In the genomic region with DNA sequence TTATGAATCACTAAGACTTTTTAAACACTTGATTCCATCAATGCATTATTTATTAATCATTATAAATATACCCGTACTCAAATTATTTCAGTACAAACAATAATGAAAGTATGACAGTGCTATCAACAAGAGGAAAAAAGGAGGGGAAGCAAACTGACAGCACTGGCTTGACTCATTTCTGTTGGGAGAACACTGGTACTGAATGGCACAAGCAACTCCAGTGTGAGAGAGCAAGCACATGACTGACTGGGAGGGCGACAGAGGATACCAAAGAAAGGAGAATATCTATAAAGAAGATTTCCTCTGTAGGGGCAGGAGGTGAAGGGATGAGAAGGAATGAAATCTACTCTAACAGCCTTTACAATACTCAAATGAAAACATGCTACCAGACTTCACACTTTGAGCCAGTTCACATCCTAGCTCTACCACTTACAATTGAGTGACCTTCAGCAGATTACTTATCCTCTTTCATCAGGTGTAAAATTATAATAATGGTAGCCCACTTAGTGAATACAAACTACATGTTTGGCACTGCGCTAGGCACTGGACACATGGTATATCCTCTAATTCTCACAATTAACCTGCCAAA, we compare ENCODE assay signal across 2 cellular contexts.
TF ChIP-seq lines count a peak whose summit lies in the region.

No MANE protein-coding gene starts in this region.

TF ChIP-seq in HEK293, 187 proteins besides CTCF, POLR2A, EP300 and RAD21:
- TF ChIP-seq ZNF76 (tag by site-specific recombination; IDR thresholded peaks at IDR 0.05; ENCODE audit: borderline replicate concordance, low read depth) (no peak), ZNF221 (tag by site-specific recombination; IDR thresholded peaks at IDR 0.05; ENCODE audit: borderline replicate concordance) (no peak), GLIS1 (tag by site-specific recombination; IDR thresholded peaks at IDR 0.05) (no peak), ZNF664 (tag by site-specific recombination; IDR thresholded peaks at IDR 0.05) (no peak)
- TF ChIP-seq, protein P1, sequence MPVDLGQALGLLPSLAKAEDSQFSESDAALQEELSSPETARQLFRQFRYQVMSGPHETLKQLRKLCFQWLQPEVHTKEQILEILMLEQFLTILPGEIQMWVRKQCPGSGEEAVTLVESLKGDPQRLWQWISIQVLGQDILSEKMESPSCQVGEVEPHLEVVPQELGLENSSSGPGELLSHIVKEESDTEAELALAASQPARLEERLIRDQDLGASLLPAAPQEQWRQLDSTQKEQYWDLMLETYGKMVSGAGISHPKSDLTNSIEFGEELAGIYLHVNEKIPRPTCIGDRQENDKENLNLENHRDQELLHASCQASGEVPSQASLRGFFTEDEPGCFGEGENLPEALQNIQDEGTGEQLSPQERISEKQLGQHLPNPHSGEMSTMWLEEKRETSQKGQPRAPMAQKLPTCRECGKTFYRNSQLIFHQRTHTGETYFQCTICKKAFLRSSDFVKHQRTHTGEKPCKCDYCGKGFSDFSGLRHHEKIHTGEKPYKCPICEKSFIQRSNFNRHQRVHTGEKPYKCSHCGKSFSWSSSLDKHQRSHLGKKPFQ (tag by site-specific recombination; IDR thresholded peaks at IDR 0.05) = peak; percentile 60; the same call in 1 of the 2 replicates
TF ChIP-seq in HEK293: peak in this region for 1.

TF ChIP-seq in K562, 482 proteins besides CTCF, POLR2A, EP300 and RAD21:
- TF ChIP-seq, protein P2, sequence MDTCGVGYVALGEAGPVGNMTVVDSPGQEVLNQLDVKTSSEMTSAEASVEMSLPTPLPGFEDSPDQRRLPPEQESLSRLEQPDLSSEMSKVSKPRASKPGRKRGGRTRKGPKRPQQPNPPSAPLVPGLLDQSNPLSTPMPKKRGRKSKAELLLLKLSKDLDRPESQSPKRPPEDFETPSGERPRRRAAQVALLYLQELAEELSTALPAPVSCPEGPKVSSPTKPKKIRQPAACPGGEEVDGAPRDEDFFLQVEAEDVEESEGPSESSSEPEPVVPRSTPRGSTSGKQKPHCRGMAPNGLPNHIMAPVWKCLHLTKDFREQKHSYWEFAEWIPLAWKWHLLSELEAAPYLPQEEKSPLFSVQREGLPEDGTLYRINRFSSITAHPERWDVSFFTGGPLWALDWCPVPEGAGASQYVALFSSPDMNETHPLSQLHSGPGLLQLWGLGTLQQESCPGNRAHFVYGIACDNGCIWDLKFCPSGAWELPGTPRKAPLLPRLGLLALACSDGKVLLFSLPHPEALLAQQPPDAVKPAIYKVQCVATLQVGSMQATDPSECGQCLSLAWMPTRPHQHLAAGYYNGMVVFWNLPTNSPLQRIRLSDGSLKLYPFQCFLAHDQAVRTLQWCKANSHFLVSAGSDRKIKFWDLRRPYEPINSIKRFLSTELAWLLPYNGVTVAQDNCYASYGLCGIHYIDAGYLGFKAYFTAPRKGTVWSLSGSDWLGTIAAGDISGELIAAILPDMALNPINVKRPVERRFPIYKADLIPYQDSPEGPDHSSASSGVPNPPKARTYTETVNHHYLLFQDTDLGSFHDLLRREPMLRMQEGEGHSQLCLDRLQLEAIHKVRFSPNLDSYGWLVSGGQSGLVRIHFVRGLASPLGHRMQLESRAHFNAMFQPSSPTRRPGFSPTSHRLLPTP (IDR thresholded peaks at IDR 0.05; ENCODE audit: borderline replicate concordance, extremely low read depth, insufficient read length) = no peak
- TF ChIP-seq, protein P3, sequence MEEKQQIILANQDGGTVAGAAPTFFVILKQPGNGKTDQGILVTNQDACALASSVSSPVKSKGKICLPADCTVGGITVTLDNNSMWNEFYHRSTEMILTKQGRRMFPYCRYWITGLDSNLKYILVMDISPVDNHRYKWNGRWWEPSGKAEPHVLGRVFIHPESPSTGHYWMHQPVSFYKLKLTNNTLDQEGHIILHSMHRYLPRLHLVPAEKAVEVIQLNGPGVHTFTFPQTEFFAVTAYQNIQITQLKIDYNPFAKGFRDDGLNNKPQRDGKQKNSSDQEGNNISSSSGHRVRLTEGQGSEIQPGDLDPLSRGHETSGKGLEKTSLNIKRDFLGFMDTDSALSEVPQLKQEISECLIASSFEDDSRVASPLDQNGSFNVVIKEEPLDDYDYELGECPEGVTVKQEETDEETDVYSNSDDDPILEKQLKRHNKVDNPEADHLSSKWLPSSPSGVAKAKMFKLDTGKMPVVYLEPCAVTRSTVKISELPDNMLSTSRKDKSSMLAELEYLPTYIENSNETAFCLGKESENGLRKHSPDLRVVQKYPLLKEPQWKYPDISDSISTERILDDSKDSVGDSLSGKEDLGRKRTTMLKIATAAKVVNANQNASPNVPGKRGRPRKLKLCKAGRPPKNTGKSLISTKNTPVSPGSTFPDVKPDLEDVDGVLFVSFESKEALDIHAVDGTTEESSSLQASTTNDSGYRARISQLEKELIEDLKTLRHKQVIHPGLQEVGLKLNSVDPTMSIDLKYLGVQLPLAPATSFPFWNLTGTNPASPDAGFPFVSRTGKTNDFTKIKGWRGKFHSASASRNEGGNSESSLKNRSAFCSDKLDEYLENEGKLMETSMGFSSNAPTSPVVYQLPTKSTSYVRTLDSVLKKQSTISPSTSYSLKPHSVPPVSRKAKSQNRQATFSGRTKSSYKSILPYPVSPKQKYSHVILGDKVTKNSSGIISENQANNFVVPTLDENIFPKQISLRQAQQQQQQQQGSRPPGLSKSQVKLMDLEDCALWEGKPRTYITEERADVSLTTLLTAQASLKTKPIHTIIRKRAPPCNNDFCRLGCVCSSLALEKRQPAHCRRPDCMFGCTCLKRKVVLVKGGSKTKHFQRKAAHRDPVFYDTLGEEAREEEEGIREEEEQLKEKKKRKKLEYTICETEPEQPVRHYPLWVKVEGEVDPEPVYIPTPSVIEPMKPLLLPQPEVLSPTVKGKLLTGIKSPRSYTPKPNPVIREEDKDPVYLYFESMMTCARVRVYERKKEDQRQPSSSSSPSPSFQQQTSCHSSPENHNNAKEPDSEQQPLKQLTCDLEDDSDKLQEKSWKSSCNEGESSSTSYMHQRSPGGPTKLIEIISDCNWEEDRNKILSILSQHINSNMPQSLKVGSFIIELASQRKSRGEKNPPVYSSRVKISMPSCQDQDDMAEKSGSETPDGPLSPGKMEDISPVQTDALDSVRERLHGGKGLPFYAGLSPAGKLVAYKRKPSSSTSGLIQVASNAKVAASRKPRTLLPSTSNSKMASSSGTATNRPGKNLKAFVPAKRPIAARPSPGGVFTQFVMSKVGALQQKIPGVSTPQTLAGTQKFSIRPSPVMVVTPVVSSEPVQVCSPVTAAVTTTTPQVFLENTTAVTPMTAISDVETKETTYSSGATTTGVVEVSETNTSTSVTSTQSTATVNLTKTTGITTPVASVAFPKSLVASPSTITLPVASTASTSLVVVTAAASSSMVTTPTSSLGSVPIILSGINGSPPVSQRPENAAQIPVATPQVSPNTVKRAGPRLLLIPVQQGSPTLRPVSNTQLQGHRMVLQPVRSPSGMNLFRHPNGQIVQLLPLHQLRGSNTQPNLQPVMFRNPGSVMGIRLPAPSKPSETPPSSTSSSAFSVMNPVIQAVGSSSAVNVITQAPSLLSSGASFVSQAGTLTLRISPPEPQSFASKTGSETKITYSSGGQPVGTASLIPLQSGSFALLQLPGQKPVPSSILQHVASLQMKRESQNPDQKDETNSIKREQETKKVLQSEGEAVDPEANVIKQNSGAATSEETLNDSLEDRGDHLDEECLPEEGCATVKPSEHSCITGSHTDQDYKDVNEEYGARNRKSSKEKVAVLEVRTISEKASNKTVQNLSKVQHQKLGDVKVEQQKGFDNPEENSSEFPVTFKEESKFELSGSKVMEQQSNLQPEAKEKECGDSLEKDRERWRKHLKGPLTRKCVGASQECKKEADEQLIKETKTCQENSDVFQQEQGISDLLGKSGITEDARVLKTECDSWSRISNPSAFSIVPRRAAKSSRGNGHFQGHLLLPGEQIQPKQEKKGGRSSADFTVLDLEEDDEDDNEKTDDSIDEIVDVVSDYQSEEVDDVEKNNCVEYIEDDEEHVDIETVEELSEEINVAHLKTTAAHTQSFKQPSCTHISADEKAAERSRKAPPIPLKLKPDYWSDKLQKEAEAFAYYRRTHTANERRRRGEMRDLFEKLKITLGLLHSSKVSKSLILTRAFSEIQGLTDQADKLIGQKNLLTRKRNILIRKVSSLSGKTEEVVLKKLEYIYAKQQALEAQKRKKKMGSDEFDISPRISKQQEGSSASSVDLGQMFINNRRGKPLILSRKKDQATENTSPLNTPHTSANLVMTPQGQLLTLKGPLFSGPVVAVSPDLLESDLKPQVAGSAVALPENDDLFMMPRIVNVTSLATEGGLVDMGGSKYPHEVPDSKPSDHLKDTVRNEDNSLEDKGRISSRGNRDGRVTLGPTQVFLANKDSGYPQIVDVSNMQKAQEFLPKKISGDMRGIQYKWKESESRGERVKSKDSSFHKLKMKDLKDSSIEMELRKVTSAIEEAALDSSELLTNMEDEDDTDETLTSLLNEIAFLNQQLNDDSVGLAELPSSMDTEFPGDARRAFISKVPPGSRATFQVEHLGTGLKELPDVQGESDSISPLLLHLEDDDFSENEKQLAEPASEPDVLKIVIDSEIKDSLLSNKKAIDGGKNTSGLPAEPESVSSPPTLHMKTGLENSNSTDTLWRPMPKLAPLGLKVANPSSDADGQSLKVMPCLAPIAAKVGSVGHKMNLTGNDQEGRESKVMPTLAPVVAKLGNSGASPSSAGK (IDR thresholded peaks at IDR 0.05) = 0 out of 2 replicates have a peak, but pooled peaks have one; percentile 13
